Comparison of ENCODE assay signal across 20 cellular contexts in genomic region chr6:111381126-111381525, GRCh38.
A peak's percentile ranks its signal among the peaks of the same experiment; 100 is the strongest.
DNase-seq lines count a peak whose midpoint lies in the region; ATAC-seq, FAIRE-seq and TF ChIP-seq lines count a peak whose summit lies in the region.
"Had no signal": no experiment of that assay in that cellular context is flagged by ENCODE, and none has a peak within 500 bp of the region (broad histone marks: within the 10 kb centered on the region; RNA-seq: fewer than 3 reads in every experiment).

No MANE protein-coding gene starts in this region.

- ATAC-seq in HG03460 (IDR thresholded peaks at IDR 0.05; ENCODE audit: unreplicated experiment): no peak

- H3K4me3 Mint-ChIP-seq in activated CD4-positive, alpha-beta T cell treated with anti-CD3 and anti-CD28 coated beads, Interleukin-2, amount 10 ng/mL, durations not matched to agents 7 days and 5 days: no peak overlapping the region
- H3K4me3 Mint-ChIP-seq: B cell, H9 had no signal

- FAIRE-seq in A204.1 (lab: Jason Lieb, UNC) (peak; percentile 3), islet of Langerhans (lab: Jason Lieb, UNC) (peak; percentile 88)
- FAIRE-seq: GM12892, HTR-8/SVneo had no signal

- H3K36me3 Mint-ChIP-seq in activated CD4-positive, alpha-beta T cell treated with anti-CD3 and anti-CD28 coated beads, Interleukin-2, amount 10 ng/mL, durations not matched to agents 7 days and 5 days (ENCODE audit: low read depth): peaks cover 38% of the 10 kb centered on the region

- TF ChIP-seq CTCF in choroid plexus epithelial cell (conservative IDR thresholded peaks at IDR 0.05; ENCODE audit: low read depth, low read length) (no peak), GM10266 (IDR thresholded peaks at IDR 0.05; ENCODE audit: control insufficient read depth, insufficient read depth, low read depth, missing control alignments) (no peak)

- peak; percentile 35 for DNase-seq in HCEC 1CT
- DNase-seq in choroid plexus epithelial cell (ENCODE audit: low read depth): peak; percentile 52
- no peak for DNase-seq in GM10266 (ENCODE audit: extremely low spot score)
- DNase-seq in activated CD4-positive, alpha-beta T cell treated with anti-CD3 and anti-CD28 coated beads, Interleukin-2, amount 10 ng/mL, durations not matched to agents 7 days and 5 days: no peak
- DNase-seq in HUDEP-2 (lab: John Stamatoyannopoulos, UW; ENCODE audit: unreplicated experiment in 76 of 76): no peak
- DNase-seq: H9, Kasumi-1, NCI-H1105, NCI-H1694, NCI-H2107, NCI-H510A, NCI-H748 treated with DMSO at 0.1 percent for 48 hours, SHP77 had no signal

- CTCF ChIA-PET in activated CD4-positive, alpha-beta T cell treated with anti-CD3 and anti-CD28 coated beads, Interleukin-2, amount 10 ng/mL, durations not matched to agents 7 days and 5 days (lab: Charles Lee): no interaction called here

- POLR2A ChIA-PET in activated CD4-positive, alpha-beta T cell treated with anti-CD3 and anti-CD28 coated beads, Interleukin-2, amount 10 ng/mL, durations not matched to agents 7 days and 5 days (lab: Charles Lee): no interaction called here

- H3K4me3 ChIP-seq in choroid plexus epithelial cell (ENCODE audit: low read depth, low read length): no peak overlapping the region
- H3K4me3 ChIP-seq: SK-N-MC had no signal

- no peaks in the 10 kb centered on the region for H3K27me3 Mint-ChIP-seq in activated CD4-positive, alpha-beta T cell treated with anti-CD3 and anti-CD28 coated beads, Interleukin-2, amount 10 ng/mL, durations not matched to agents 7 days and 5 days
- H3K27me3 Mint-ChIP-seq: B cell had no signal

- H3K4me1 Mint-ChIP-seq in activated CD4-positive, alpha-beta T cell treated with anti-CD3 and anti-CD28 coated beads, Interleukin-2, amount 10 ng/mL, durations not matched to agents 7 days and 5 days: peaks cover 2% of the 10 kb centered on the region
- H3K4me1 Mint-ChIP-seq: B cell, H9 had no signal

- H3K27ac Mint-ChIP-seq in activated CD4-positive, alpha-beta T cell treated with anti-CD3 and anti-CD28 coated beads, Interleukin-2, amount 10 ng/mL, durations not matched to agents 7 days and 5 days: no peak overlapping the region
- H3K27ac Mint-ChIP-seq: B cell, H9 had no signal

- H3K9me3 Mint-ChIP-seq in activated CD4-positive, alpha-beta T cell treated with anti-CD3 and anti-CD28 coated beads, Interleukin-2, amount 10 ng/mL, durations not matched to agents 7 days and 5 days: no peaks in the 10 kb centered on the region
- H3K9me3 Mint-ChIP-seq: H9 had no signal

Comparison
In these comparisons a context has a peak if more than half of its experiments do, and no peak if none do; other contexts are left out.
1. DNase-seq: peak in HCEC 1CT (single experiment) and choroid plexus epithelial cell (single experiment); none in GM10266 (single experiment), activated CD4-positive, alpha-beta T cell treated with anti-CD3 and anti-CD28 coated beads, Interleukin-2, amount 10 ng/mL, durations not matched to agents 7 days and 5 days (single experiment) and HUDEP-2 (0 of 76).